Comparison of ENCODE assay signal across 12 cellular contexts in the genomic region with DNA sequence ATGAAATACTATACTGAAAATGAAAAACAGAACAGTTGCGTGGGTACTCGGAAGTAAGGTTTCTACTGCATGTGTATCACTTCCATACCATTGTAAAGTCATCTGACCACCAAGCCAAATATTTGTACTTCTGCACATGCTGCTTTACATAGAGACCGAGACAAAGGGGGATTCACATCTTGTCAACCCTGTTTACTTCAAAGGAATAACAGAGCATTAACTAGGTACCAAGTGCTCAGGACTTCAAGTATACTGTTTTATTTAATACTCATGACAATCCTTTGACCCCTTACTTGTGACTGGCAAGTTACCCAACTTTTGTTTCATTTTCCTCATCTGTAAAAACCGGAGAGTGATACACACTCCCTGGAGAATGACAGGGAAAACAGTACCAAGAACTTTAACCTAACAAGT. TPM values are rescaled to one million over a fixed set of nuclear protein-coding genes. Genes with fewer than 3 reads are reported as not detected.
DNase-seq lines count a peak whose midpoint lies in the region; ATAC-seq and TF ChIP-seq lines count a peak whose summit lies in the region.
"Had no signal": no experiment of that assay in that cellular context is flagged by ENCODE, and none has a peak within 500 bp of the region (broad histone marks: within the 10 kb centered on the region; RNA-seq: fewer than 3 reads in every experiment).

No MANE protein-coding gene starts in this region.

- no TSS peak for BruUV-seq in Calu3 (replicated peaks; lab: Mats Ljungman, UMichigan)

- no peaks in the 10 kb centered on the region for H3K27me3 ChIP-seq in psoas muscle (ENCODE audit: insufficient read depth in 3 of 3, low read length in 2 of 3)
- no peaks in the 10 kb centered on the region for H3K27me3 ChIP-seq in H7 (ENCODE audit: control insufficient read depth, insufficient read depth, low read length)
- H3K27me3 ChIP-seq: thyroid gland had no signal

- peak overlapping the region; percentile 48 for H3K27ac ChIP-seq in psoas muscle
- H3K27ac ChIP-seq: 22Rv1 had no signal

- H3K4me1 Mint-ChIP-seq in activated CD4-positive, alpha-beta T cell treated with anti-CD3 and anti-CD28 coated beads, Interleukin-2, amount 10 ng/mL, durations not matched to agents 24 days and 14 days = peaks cover 50% of the 10 kb centered on the region
- H3K4me1 Mint-ChIP-seq in Calu3 (ENCODE audit: low read depth, unreplicated experiment) = peaks cover 44% of the 10 kb centered on the region

- DNase-seq in DMS53 (lab: John Stamatoyannopoulos, UW) (peak; percentile 50), DMS53 treated with DMSO at 0.1 percent for 48 hours (lab: John Stamatoyannopoulos, UW; ENCODE audit: unreplicated experiment) (no peak), choroid plexus epithelial cell (ENCODE audit: low read depth) (peak; percentile 38), psoas muscle (no peak), H7 (no peak), Calu3 (no peak)
- DNase-seq in activated CD4-positive, alpha-beta T cell treated with anti-CD3 and anti-CD28 coated beads, Interleukin-2, amount 10 ng/mL, durations not matched to agents 24 days and 14 days = no peak
- DNase-seq: activated CD8-positive, alpha-beta memory T cell treated with anti-CD3 and anti-CD28 coated beads, Interleukin-2, amount 50 U/mL, for 4 hours; head of caudate nucleus; thyroid gland had no signal

- no peak overlapping the region for H3K4me3 ChIP-seq in choroid plexus epithelial cell (ENCODE audit: low read depth, low read length)
- H3K4me3 ChIP-seq in psoas muscle = no peak overlapping the region
- H3K4me3 ChIP-seq in H7 (ENCODE audit: insufficient read depth, low read depth, low read length) = no peak overlapping the region
- H3K4me3 ChIP-seq: thyroid gland had no signal

- H3K4me1 ChIP-seq in psoas muscle = peaks cover 65% of the 10 kb centered on the region

- TF ChIP-seq CTCF in choroid plexus epithelial cell (conservative IDR thresholded peaks at IDR 0.05; ENCODE audit: low read depth, low read length) = no peak
- TF ChIP-seq CTCF in psoas muscle (IDR thresholded peaks at IDR 0.05) = no peak
- no peak for TF ChIP-seq CTCF in Calu3 (IDR thresholded peaks at IDR 0.05; ENCODE audit: unreplicated experiment)

- no peaks in the 10 kb centered on the region for H3K9me3 Mint-ChIP-seq in activated CD4-positive, alpha-beta T cell treated with anti-CD3 and anti-CD28 coated beads, Interleukin-2, amount 10 ng/mL, durations not matched to agents 24 days and 14 days
- no peaks in the 10 kb centered on the region for H3K9me3 Mint-ChIP-seq in Calu3 (ENCODE audit: low read depth, unreplicated experiment)

- WGBS in psoas muscle, 3 donors = 63 to 74% (median 70%) methylated on average over 4 of the region's 4 CpGs

- intact Hi-C loops in psoas muscle (cut with DNase I) = no loop called here
- intact Hi-C loops in activated CD4-positive, alpha-beta T cell treated with anti-CD3 and anti-CD28 coated beads, Interleukin-2, amount 10 ng/mL, durations not matched to agents 24 days and 14 days (cut with micrococcal nuclease) = no loop called here
- intact Hi-C loops in Calu3 (cut with micrococcal nuclease; ENCODE audit: unreplicated experiment) = no loop called here

- CTCF ChIA-PET in Calu3 (lab: Charles Lee) = interaction anchor here (1.1 to 1.4 kb wide), 2 partner anchors 9 to 41 kb away, joined by 4 to 5 read pairs; no protein-coding TSS in a partner anchor

- H3K36me3 ChIP-seq in psoas muscle (ENCODE audit: insufficient read depth in 1 of 2, low read depth in 1 of 2) = peaks cover 0 to 4% of the 10 kb centered on the region in 2 donors
- H3K36me3 ChIP-seq in H7 (replicated peaks; ENCODE audit: control insufficient read depth, insufficient read depth, low read length) = no peaks in the 10 kb centered on the region; the same call in 1 of the 2 replicates
- H3K36me3 ChIP-seq: thyroid gland had no signal

- no peaks in the 10 kb centered on the region for H3K27me3 Mint-ChIP-seq in activated CD4-positive, alpha-beta T cell treated with anti-CD3 and anti-CD28 coated beads, Interleukin-2, amount 10 ng/mL, durations not matched to agents 24 days and 14 days
- H3K27me3 Mint-ChIP-seq in Calu3 (ENCODE audit: unreplicated experiment) = no peaks in the 10 kb centered on the region

- H3K36me3 Mint-ChIP-seq in activated CD4-positive, alpha-beta T cell treated with anti-CD3 and anti-CD28 coated beads, Interleukin-2, amount 10 ng/mL, durations not matched to agents 24 days and 14 days (ENCODE audit: low read depth) = peaks cover 13% of the 10 kb centered on the region
- H3K36me3 Mint-ChIP-seq in Calu3 (ENCODE audit: insufficient read depth, unreplicated experiment) = no peaks in the 10 kb centered on the region

- H3K9me3 ChIP-seq in psoas muscle = no peaks in the 10 kb centered on the region
- H3K9me3 ChIP-seq: thyroid gland had no signal

- peak; percentile 60 for ATAC-seq in HG03135 (IDR thresholded peaks at IDR 0.05; ENCODE audit: unreplicated experiment)
- peak in 1 of 4 donors; percentile 17 for ATAC-seq in psoas muscle

- H3K4me3 Mint-ChIP-seq in activated CD4-positive, alpha-beta T cell treated with anti-CD3 and anti-CD28 coated beads, Interleukin-2, amount 10 ng/mL, durations not matched to agents 24 days and 14 days = no peak overlapping the region
- H3K4me3 Mint-ChIP-seq in Calu3 (ENCODE audit: low read depth, unreplicated experiment) = no peak overlapping the region

- H3K27ac Mint-ChIP-seq in activated CD4-positive, alpha-beta T cell treated with anti-CD3 and anti-CD28 coated beads, Interleukin-2, amount 10 ng/mL, durations not matched to agents 24 days and 14 days = no peak overlapping the region
- no peak overlapping the region for H3K27ac Mint-ChIP-seq in Calu3 (ENCODE audit: unreplicated experiment)

RNA-seq across cellular contexts. Expression of a gene that starts 9.9 kb away (rescaled TPM):
- total RNA-seq in psoas muscle (100 to 1,000 TPM in 1 of 4 donors, 10 to 100 TPM in 3; 78.3 to 101 (median 96.9) TPM), Calu3 (2022) (144 and 157 TPM in 2 replicates)
- 10 to 100 TPM; 11.0 to 64.1 (median 14.8) TPM for polyA plus RNA-seq in psoas muscle
- total RNA-seq in activated CD4-positive, alpha-beta T cell treated with anti-CD3 and anti-CD28 coated beads, Interleukin-2, amount 10 ng/mL, durations not matched to agents 24 days and 14 days = 101 TPM in 2 replicates
- 54.5 and 55.5 TPM in 2 replicates for total RNA-seq in H7 (2014; rRNA removed; shearing (Covaris generic))

Comparison
In these comparisons a context has a peak if more than half of its experiments do, and no peak if none do; other contexts are left out.
1. DNase-seq: peak in DMS53 (single experiment) and choroid plexus epithelial cell (single experiment); none in DMS53 treated with DMSO at 0.1 percent for 48 hours (single experiment), psoas muscle (0 of 2), activated CD4-positive, alpha-beta T cell treated with anti-CD3 and anti-CD28 coated beads, Interleukin-2, amount 10 ng/mL, durations not matched to agents 24 days and 14 days (single experiment), H7 (single experiment) and Calu3 (single experiment).